Comparison of ENCODE assay signal across 18 cellular contexts in the genomic region with DNA sequence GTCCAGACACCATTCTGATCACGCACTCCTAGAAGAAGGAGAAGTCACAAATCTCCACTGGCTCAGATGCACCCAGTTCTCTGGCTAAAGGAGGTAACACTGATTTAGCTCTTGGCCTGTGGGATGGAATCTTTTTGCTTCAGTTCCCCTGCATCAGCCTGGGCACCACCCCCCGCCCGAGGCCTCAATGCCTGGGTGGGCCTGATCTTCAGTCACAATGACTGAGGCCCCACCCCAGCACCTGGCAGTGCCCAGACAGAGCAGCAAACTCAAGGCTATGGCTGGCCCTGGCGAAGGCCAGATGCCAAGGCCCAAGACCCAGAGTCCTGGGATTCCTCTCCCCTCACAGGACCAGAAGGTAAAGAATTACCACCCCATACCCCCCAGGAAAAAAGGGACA. TPM values are rescaled to one million over a fixed set of nuclear protein-coding genes. Genes with fewer than 3 reads are reported as not detected.
DNase-seq lines count a peak whose midpoint lies in the region; ATAC-seq, FAIRE-seq and TF ChIP-seq lines count a peak whose summit lies in the region.
"Had no signal": no experiment of that assay in that cellular context is flagged by ENCODE, and none has a peak within 500 bp of the region (broad histone marks: within the 10 kb centered on the region; RNA-seq: fewer than 3 reads in every experiment).

No MANE protein-coding gene starts in this region.

- CTCF ChIA-PET in GM12878 (lab: Yijun Ruan, JAX), result interaction anchor here (0.7 to 23.9 kb wide), 8 partner anchors 9 to 449 kb away, joined by 3 to 387 read pairs (median 6); a partner anchor contains a TSS

- SMC1A ChIA-PET in GM12878 (lab: Charles Lee; ENCODE audit: uncharacterized antibody, unreplicated experiment), result interaction anchor here (1.0 to 12.8 kb wide), 7 partner anchors 10 to 36 kb away, joined by 3 to 243 read pairs (median 9); a partner anchor contains a TSS

- POLR2A ChIA-PET in GM12878 (lab: Charles Lee), result interaction anchor here (0.5 to 8.7 kb wide), 5 partner anchors 12 to 70 kb away, joined by 5 to 111 read pairs (median 13); a partner anchor contains a TSS

- H2AFZ ChIP-seq in OCI-LY3 (ENCODE audit: low read depth, low read length) (no peak overlapping the region), GM12878 (ENCODE audit: control insufficient read depth, low read depth, low read length) (peak overlapping the region; percentile 46)

- no peak overlapping the region for H3K4me3 ChIP-seq in CD4-positive, CD25-positive, alpha-beta regulatory T cell (ENCODE audit: low read depth, low read length)
- H3K4me3 ChIP-seq in OCI-LY3 (ENCODE audit: low read length) (peak overlapping the region; percentile 76), GM12878 (peak overlapping the region; percentile 54), skin epidermis (no peak overlapping the region), transverse colon (no peak overlapping the region)
- H3K4me3 ChIP-seq: thoracic aorta had no signal

- DNase-seq in CD4-positive, CD25-positive, alpha-beta regulatory T cell, result no peak
- DNase-seq in GM12878 (ENCODE audit: low read depth, low spot score) (no peak), NCI-H187 treated with DMSO at 0.1 percent for 48 hours (lab: John Stamatoyannopoulos, UW) (no peak), GM12891 (ENCODE audit: insufficient read length, low spot score) (no peak), NCI-H1048 (lab: John Stamatoyannopoulos, UW) (no peak), transverse colon (no peak)
- DNase-seq: glutamatergic neuron; kidney glomerular epithelial cell; NCI-H1105; NCI-H446; occipital lobe; PC-3; SIG-M5; stimulated activated CD4-positive, alpha-beta T cell treated with anti-CD3 and anti-CD28 coated beads, Interleukin-2, amount 100 ng/mL, for 24 hours had no signal

- peak overlapping the region in 2 of 3 donors; percentile 11 to 62 for H3K27ac Mint-ChIP-seq in CD4-positive, CD25-positive, alpha-beta regulatory T cell

- peaks cover 12% of the 10 kb centered on the region for H3K36me3 Mint-ChIP-seq in CD4-positive, CD25-positive, alpha-beta regulatory T cell

- RAD21 ChIA-PET in GM12878 (lab: Charles Lee; ENCODE audit: unreplicated experiment), result interaction anchor here (0.9 to 13.0 kb wide), 8 partner anchors 12 to 73 kb away, joined by 3 to 172 read pairs (median 6); a partner anchor contains a TSS

- peak overlapping the region; percentile 96 for H3K4me2 ChIP-seq in OCI-LY3 (ENCODE audit: low read length)
- peak overlapping the region; percentile 97 for H3K4me2 ChIP-seq in GM12878 (ENCODE audit: control insufficient read depth, insufficient read depth)

- peak overlapping the region; percentile 93 for H3K9ac ChIP-seq in OCI-LY3 (ENCODE audit: low read length)
- H3K9ac ChIP-seq in GM12878 (ENCODE audit: control insufficient read depth, insufficient read depth, low read length), result peak overlapping the region; percentile 69

- H3K79me2 ChIP-seq in OCI-LY3 (ENCODE audit: low read length) (peaks cover 75% of the 10 kb centered on the region), GM12878 (ENCODE audit: control insufficient read depth, insufficient read depth, low read length) (peaks cover 33% of the 10 kb centered on the region)

- no peak for TF ChIP-seq EP300 in GM12878 (IDR thresholded peaks at IDR 0.05; ENCODE audit: borderline replicate concordance in 1 of 2, control insufficient read depth in 1 of 2, low read depth in 2 of 2, low read length in 2 of 2)
- no peak for TF ChIP-seq EP300 in transverse colon (IDR thresholded peaks at IDR 0.05; ENCODE audit: low read depth)

- H3K27me3 ChIP-seq in CD4-positive, CD25-positive, alpha-beta regulatory T cell (ENCODE audit: control insufficient read depth, insufficient read depth, low read length), result no peaks in the 10 kb centered on the region
- H3K27me3 ChIP-seq in OCI-LY3 (ENCODE audit: low read depth, low read length), result no peaks in the 10 kb centered on the region
- no peaks in the 10 kb centered on the region for H3K27me3 ChIP-seq in GM12878 (replicated peaks in 1 of 2; ENCODE audit: control insufficient read depth in 2 of 2, insufficient read depth in 2 of 2, low read length in 1 of 2)
- no peaks in the 10 kb centered on the region for H3K27me3 ChIP-seq in transverse colon

- peaks cover 0 to 36% (median 24%) of the 10 kb centered on the region in 4 donors for H3K4me1 Mint-ChIP-seq in CD4-positive, CD25-positive, alpha-beta regulatory T cell

- FAIRE-seq in GM12878 (lab: Jason Lieb, UNC), result no peak
- FAIRE-seq in GM12891 (lab: Jason Lieb, UNC), result no peak

- intact Hi-C loops in GM12878 (cut with micrococcal nuclease; ENCODE audit: unreplicated experiment) (loop anchor here (2.0 kb wide), 2 partner anchors 20 to 28 kb away; no protein-coding TSS in a partner anchor), transverse colon (cut with DNase I; ENCODE audit: low total_unique reads) (no loop called here)

- in situ Hi-C loops in GM12878 (cut with MboI) (no loop called here), transverse colon (cut with MboI; ENCODE audit: low pct_ligation_motif_present in 1 of 4, low pct_unique_long_range_greater_than_20kb in 1 of 4, low sequenced_read_pairs in 3 of 4) (no loop called here)

- H3K4me1 ChIP-seq in CD4-positive, CD25-positive, alpha-beta regulatory T cell (ENCODE audit: control insufficient read depth, insufficient read depth, low read length, poor library complexity, severe bottlenecking), result peaks cover 9% of the 10 kb centered on the region
- H3K4me1 ChIP-seq in OCI-LY3 (ENCODE audit: low read length), result peaks cover 69% of the 10 kb centered on the region
- H3K4me1 ChIP-seq in GM12878 (ENCODE audit: control insufficient read depth, insufficient read depth, low read length), result peaks cover 34% of the 10 kb centered on the region
- peaks cover 0 to 64% (median 34%) of the 10 kb centered on the region in 4 donors for H3K4me1 ChIP-seq in transverse colon

- WGBS in GM12878 (ENCODE audit: insufficient coverage, insufficient replicate concordance, low lambda C conversion rate, missing lambda C conversion rate), result 23% methylated on average over 4 of the region's 4 CpGs
- WGBS in transverse colon (ENCODE audit: low coverage in 1 of 2), 2 donors, result 88% methylated on average over 2 of the region's 4 CpGs; no CpG with 5 or more reads in 1 of the 2 donors

- H3K9me3 Mint-ChIP-seq in CD4-positive, CD25-positive, alpha-beta regulatory T cell, result no peaks in the 10 kb centered on the region

- peak overlapping the region in 2 of 4 donors; percentile 41 to 80 for H3K4me3 Mint-ChIP-seq in CD4-positive, CD25-positive, alpha-beta regulatory T cell

- H3K27ac ChIP-seq in CD4-positive, CD25-positive, alpha-beta regulatory T cell (ENCODE audit: insufficient read depth, low read length, poor library complexity, severe bottlenecking), result no peak overlapping the region
- H3K27ac ChIP-seq in OCI-LY3 (ENCODE audit: low read length) (peak overlapping the region; percentile 99), GM12878 (ENCODE audit: control insufficient read depth, insufficient read depth) (peak overlapping the region; percentile 92), skin epidermis (peak overlapping the region in 14 of 21 experiments; percentile 5 to 100 (median 48)), transverse colon (peak overlapping the region in 2 of 4 donors; percentile 4 to 53)
- H3K27ac ChIP-seq: thoracic aorta had no signal

- H3K9me3 ChIP-seq in CD4-positive, CD25-positive, alpha-beta regulatory T cell (ENCODE audit: control insufficient read depth in 2 of 2, low read length in 2 of 2), result no peaks in the 10 kb centered on the region
- H3K9me3 ChIP-seq in OCI-LY3 (ENCODE audit: insufficient read depth, low read length) (no peaks in the 10 kb centered on the region), GM12878 (replicated peaks; ENCODE audit: control insufficient read depth, insufficient read depth, low read length) (no peaks in the 10 kb centered on the region), transverse colon (no peaks in the 10 kb centered on the region)
- H3K9me3 ChIP-seq: thoracic aorta had no signal

- no peaks in the 10 kb centered on the region for H3K27me3 Mint-ChIP-seq in CD4-positive, CD25-positive, alpha-beta regulatory T cell

- TF ChIP-seq RAD21 in GM12878 (IDR thresholded peaks at IDR 0.05; ENCODE audit: insufficient read depth, low read depth, low read length), result no peak

- TF ChIP-seq POLR2A in GM12878 (IDR thresholded peaks at IDR 0.05; ENCODE audit: low read depth, low read length) (no peak), GM12891 (IDR thresholded peaks at IDR 0.05; ENCODE audit: low read depth, low read length) (no peak), transverse colon (IDR thresholded peaks at IDR 0.05) (no peak)

- no peak for ATAC-seq in CD4-positive, CD25-positive, alpha-beta regulatory T cell (ENCODE audit: low read depth in 2 of 2)
- ATAC-seq in GM12878, result peak; percentile 2; the same call in 2 of the 3 replicates
- ATAC-seq: activated CD4-positive, CD25-positive, alpha-beta regulatory T cell treated with anti-CD3 and anti-CD28 coated beads, Interleukin-2, amount 50 U/mL, for 24 hours had no signal

- TF ChIP-seq CTCF in OCI-LY3 (IDR thresholded peaks at IDR 0.05; ENCODE audit: low read depth, low read length) (no peak), GM12878 (IDR thresholded peaks at IDR 0.05 in 2 of 3, conservative IDR thresholded peaks at IDR 0.05 in 1 of 3; ENCODE audit: control insufficient read depth in 2 of 3, extremely low read depth in 1 of 3, insufficient read depth in 1 of 3, low read depth in 3 of 3, low read length in 3 of 3) (no peak), transverse colon (IDR thresholded peaks at IDR 0.05) (no peak)

- BruUV-seq in GM12878 (replicated peaks; lab: Mats Ljungman, UMichigan), result no TSS peak

- peaks cover 21% of the 10 kb centered on the region for H3K36me3 ChIP-seq in CD4-positive, CD25-positive, alpha-beta regulatory T cell (ENCODE audit: control insufficient read depth, insufficient read depth, low read length)
- H3K36me3 ChIP-seq in OCI-LY3 (replicated peaks; ENCODE audit: low read depth, low read length) (peaks cover 44% of the 10 kb centered on the region), GM12878 (ENCODE audit: control insufficient read depth in 2 of 2, insufficient read depth in 2 of 2, low read length in 1 of 2) (peaks cover 3 to 19% of the 10 kb centered on the region in 2 experiments), transverse colon (peaks cover 0 to 14% (median 3%) of the 10 kb centered on the region in 4 donors)

- H4K20me1 ChIP-seq in OCI-LY3 (ENCODE audit: insufficient read depth, low read length) (no peaks in the 10 kb centered on the region), GM12878 (ENCODE audit: control insufficient read depth, insufficient read depth) (no peaks in the 10 kb centered on the region)

RNA-seq across cellular contexts. Expression of a gene that starts 5.0 kb away (rescaled TPM):
- 29.5 TPM for total RNA-seq in CD4-positive, CD25-positive, alpha-beta regulatory T cell
- polyA plus RNA-seq in CD4-positive, CD25-positive, alpha-beta regulatory T cell, result 10 to 100 TPM; 54.7 to 70.2 (median 59.3) TPM
- 48.1 and 52.7 TPM in 2 replicates for total RNA-seq in GM12878 (2013; cell fraction: nucleolus; rRNA removed)
- 77.2 and 84.6 TPM in 2 replicates for total RNA-seq in GM12878 (2014; rRNA removed)
- total RNA-seq in GM12878 (2014; rRNA removed; fragmentation: Illumina TruSeq; extraction: Trizol), result 46.7 and 48.2 TPM in 2 replicates
- 76.0 and 92.2 TPM in 2 replicates for total RNA-seq in GM12878 (2021)
- 49.0 TPM for polyA plus RNA-seq in GM12878 (2011; ENCODE audit: low read depth)
- 26.7 and 44.9 TPM in 2 replicates for polyA plus RNA-seq in GM12878 (2011; rRNA removed)
- 126 and 132 TPM in 2 replicates for polyA plus RNA-seq in GM12878 (2011; cell fraction: cytosol; rRNA removed)
- 177 and 190 TPM in 2 replicates for polyA plus RNA-seq in GM12878 (2011; cell fraction: nucleus; rRNA removed)
- 55.0 and 57.5 TPM in 2 replicates for polyA plus RNA-seq in GM12878 (2012)
- 36.7 and 76.4 TPM in 2 replicates for polyA plus RNA-seq in GM12878 (2014; fragmentation: Illumina TruSeq; extraction: Trizol)
- polyA plus RNA-seq in GM12878 (2014; fragmentation: Nextera tagmentation; extraction: Ambion mirVana), result 10 to 100 TPM; 40.1 to 53.5 TPM
- polyA plus RNA-seq in GM12878 (2014; rRNA removed), result 72.4 and 81.2 TPM in 2 replicates
- polyA plus RNA-seq in GM12878 (2016; fragmentation: Nextera tagmentation; extraction: Ambion mirVana), result 100 to 1,000 TPM; 152 to 169 TPM
- polyA minus RNA-seq in GM12878 (2011; rRNA and poly(A)+ RNA removed), result 77.8 and 92.3 TPM in 2 replicates
- 23.7 and 27.0 TPM in 2 replicates for polyA minus RNA-seq in GM12878 (2011; cell fraction: cytosol; rRNA and poly(A)+ RNA removed)
- 22.0 and 42.0 TPM in 2 replicates for polyA minus RNA-seq in GM12878 (2011; cell fraction: nucleus; rRNA and poly(A)+ RNA removed)
- 37.5 TPM for polyA plus RNA-seq in GM12891 (2012; ENCODE audit: low read depth, missing spikeins)
- 100 to 1,000 TPM in 2 of 4 donors, 10 to 100 TPM in 2; 68.1 to 157 (median 93.6) TPM for total RNA-seq in transverse colon

RNA-seq across cellular contexts. Expression of a gene that starts 5.5 kb away (rescaled TPM):
- 48.6 TPM for total RNA-seq in CD4-positive, CD25-positive, alpha-beta regulatory T cell
- polyA plus RNA-seq in CD4-positive, CD25-positive, alpha-beta regulatory T cell, result 10 to 100 TPM; 59.8 to 73.2 (median 62.0) TPM
- total RNA-seq in GM12878 (2013; cell fraction: nucleolus; rRNA removed), result 115 and 125 TPM in 2 replicates
- total RNA-seq in GM12878 (2014; rRNA removed), result 28.5 and 30.1 TPM in 2 replicates
- 37.4 and 43.0 TPM in 2 replicates for total RNA-seq in GM12878 (2014; rRNA removed; fragmentation: Illumina TruSeq; extraction: Trizol)
- 44.5 and 47.6 TPM in 2 replicates for total RNA-seq in GM12878 (2021)
- polyA plus RNA-seq in GM12878 (2011; ENCODE audit: low read depth), result 21.0 TPM
- polyA plus RNA-seq in GM12878 (2011; rRNA removed), result 93.6 and 116 TPM in 2 replicates
- polyA plus RNA-seq in GM12878 (2011; cell fraction: cytosol; rRNA removed), result 80.1 and 99.6 TPM in 2 replicates
- 139 and 147 TPM in 2 replicates for polyA plus RNA-seq in GM12878 (2011; cell fraction: nucleus; rRNA removed)
- 27.0 and 33.6 TPM in 2 replicates for polyA plus RNA-seq in GM12878 (2012)
- 72.8 and 82.6 TPM in 2 replicates for polyA plus RNA-seq in GM12878 (2014; fragmentation: Illumina TruSeq; extraction: Trizol)
- 10 to 100 TPM; 64.2 to 87.2 TPM for polyA plus RNA-seq in GM12878 (2014; fragmentation: Nextera tagmentation; extraction: Ambion mirVana)
- 46.4 and 48.2 TPM in 2 replicates for polyA plus RNA-seq in GM12878 (2014; rRNA removed)
- 10 to 100 TPM; 83.5 to 86.3 TPM for polyA plus RNA-seq in GM12878 (2016; fragmentation: Nextera tagmentation; extraction: Ambion mirVana)
- polyA minus RNA-seq in GM12878 (2011; rRNA and poly(A)+ RNA removed), result 88.5 and 94.5 TPM in 2 replicates
- polyA minus RNA-seq in GM12878 (2011; cell fraction: cytosol; rRNA and poly(A)+ RNA removed), result 14.8 and 15.4 TPM in 2 replicates
- 45.6 and 97.5 TPM in 2 replicates for polyA minus RNA-seq in GM12878 (2011; cell fraction: nucleus; rRNA and poly(A)+ RNA removed)
- 31.8 TPM for polyA plus RNA-seq in GM12891 (2012; ENCODE audit: low read depth, missing spikeins)
- 10 to 100 TPM; 27.9 to 51.6 (median 35.6) TPM for total RNA-seq in transverse colon

RNA-seq across cellular contexts. Expression of a gene that starts 23.7 kb away (rescaled TPM):
- total RNA-seq in CD4-positive, CD25-positive, alpha-beta regulatory T cell, result 29.6 TPM
- polyA plus RNA-seq in CD4-positive, CD25-positive, alpha-beta regulatory T cell, result 10 to 100 TPM; 29.2 to 33.2 (median 32.1) TPM
- 101 and 112 TPM in 2 replicates for total RNA-seq in GM12878 (2013; cell fraction: nucleolus; rRNA removed)
- 58.2 and 69.7 TPM in 2 replicates for total RNA-seq in GM12878 (2014; rRNA removed)
- 25.0 and 25.1 TPM in 2 replicates for total RNA-seq in GM12878 (2014; rRNA removed; fragmentation: Illumina TruSeq; extraction: Trizol)
- total RNA-seq in GM12878 (2021), result 92.5 and 97.8 TPM in 2 replicates
- polyA plus RNA-seq in GM12878 (2011; ENCODE audit: low read depth), result 27.2 TPM
- 22.4 and 48.3 TPM in 2 replicates for polyA plus RNA-seq in GM12878 (2011; rRNA removed)
- 54.6 and 62.4 TPM in 2 replicates for polyA plus RNA-seq in GM12878 (2011; cell fraction: cytosol; rRNA removed)
- polyA plus RNA-seq in GM12878 (2011; cell fraction: nucleus; rRNA removed), result 281 and 291 TPM in 2 replicates
- polyA plus RNA-seq in GM12878 (2012), result 57.6 and 69.4 TPM in 2 replicates
- 11.3 and 39.9 TPM in 2 replicates for polyA plus RNA-seq in GM12878 (2014; fragmentation: Illumina TruSeq; extraction: Trizol)
- polyA plus RNA-seq in GM12878 (2014; fragmentation: Nextera tagmentation; extraction: Ambion mirVana), result 1 to 10 TPM; 2.4 to 5.5 TPM
- polyA plus RNA-seq in GM12878 (2014; rRNA removed), result 72.8 and 82.6 TPM in 2 replicates
- 100 to 1,000 TPM; 103 to 113 TPM for polyA plus RNA-seq in GM12878 (2016; fragmentation: Nextera tagmentation; extraction: Ambion mirVana)
- polyA minus RNA-seq in GM12878 (2011; rRNA and poly(A)+ RNA removed), result 42.3 and 56.3 TPM in 2 replicates
- polyA minus RNA-seq in GM12878 (2011; cell fraction: cytosol; rRNA and poly(A)+ RNA removed), result 19.9 and 30.9 TPM in 2 replicates
- polyA minus RNA-seq in GM12878 (2011; cell fraction: nucleus; rRNA and poly(A)+ RNA removed), result 50.2 and 67.3 TPM in 2 replicates
- polyA plus RNA-seq in GM12891 (2012; ENCODE audit: low read depth, missing spikeins), result 54.8 TPM
- total RNA-seq in transverse colon, result 100 to 1,000 TPM in 1 of 4 donors, 10 to 100 TPM in 3; 32.9 to 103 (median 40.4) TPM

RNA-seq across cellular contexts. Expression of a gene that starts 23.8 kb away (rescaled TPM):
- total RNA-seq in CD4-positive, CD25-positive, alpha-beta regulatory T cell, result 155 TPM
- 100 to 1,000 TPM; 117 to 158 (median 126) TPM for polyA plus RNA-seq in CD4-positive, CD25-positive, alpha-beta regulatory T cell
- 131 and 138 TPM in 2 replicates for total RNA-seq in GM12878 (2013; cell fraction: nucleolus; rRNA removed)
- 241 and 250 TPM in 2 replicates for total RNA-seq in GM12878 (2014; rRNA removed)
- 197 and 199 TPM in 2 replicates for total RNA-seq in GM12878 (2014; rRNA removed; fragmentation: Illumina TruSeq; extraction: Trizol)
- total RNA-seq in GM12878 (2021), result 271 and 272 TPM in 2 replicates
- polyA plus RNA-seq in GM12878 (2011; ENCODE audit: low read depth), result 71.1 TPM
- 183 and 221 TPM in 2 replicates for polyA plus RNA-seq in GM12878 (2011; rRNA removed)
- 231 and 256 TPM in 2 replicates for polyA plus RNA-seq in GM12878 (2011; cell fraction: cytosol; rRNA removed)
- 156 and 213 TPM in 2 replicates for polyA plus RNA-seq in GM12878 (2011; cell fraction: nucleus; rRNA removed)
- polyA plus RNA-seq in GM12878 (2012), result 113 and 114 TPM in 2 replicates
- polyA plus RNA-seq in GM12878 (2014; fragmentation: Illumina TruSeq; extraction: Trizol), result 160 and 203 TPM in 2 replicates
- 100 to 1,000 TPM; 136 to 211 TPM for polyA plus RNA-seq in GM12878 (2014; fragmentation: Nextera tagmentation; extraction: Ambion mirVana)
- polyA plus RNA-seq in GM12878 (2014; rRNA removed), result 202 and 220 TPM in 2 replicates
- 100 to 1,000 TPM; 236 to 262 TPM for polyA plus RNA-seq in GM12878 (2016; fragmentation: Nextera tagmentation; extraction: Ambion mirVana)
- polyA minus RNA-seq in GM12878 (2011; rRNA and poly(A)+ RNA removed), result 351 and 399 TPM in 2 replicates
- polyA minus RNA-seq in GM12878 (2011; cell fraction: cytosol; rRNA and poly(A)+ RNA removed), result 120 and 148 TPM in 2 replicates
- polyA minus RNA-seq in GM12878 (2011; cell fraction: nucleus; rRNA and poly(A)+ RNA removed), result 65.8 and 119 TPM in 2 replicates
- polyA plus RNA-seq in GM12891 (2012; ENCODE audit: low read depth, missing spikeins), result 138 TPM
- total RNA-seq in transverse colon, result 100 to 1,000 TPM; 105 to 127 (median 123) TPM

RNA-seq across cellular contexts. Expression of a gene that starts 35.7 kb away (rescaled TPM):
- 10.3 TPM for total RNA-seq in CD4-positive, CD25-positive, alpha-beta regulatory T cell
- 10 to 100 TPM; 48.2 to 69.3 (median 59.0) TPM for polyA plus RNA-seq in CD4-positive, CD25-positive, alpha-beta regulatory T cell
- total RNA-seq in GM12878 (2013; cell fraction: nucleolus; rRNA removed), result 9.8 and 11.8 TPM in 2 replicates
- total RNA-seq in GM12878 (2014; rRNA removed) (10.2 and 11.3 TPM in 2 replicates), GM12878 (2014; rRNA removed; fragmentation: Illumina TruSeq; extraction: Trizol) (9.3 and 10.2 TPM in 2 replicates), GM12878 (2021) (6.4 and 7.8 TPM in 2 replicates), transverse colon (10 to 100 TPM in 3 of 4 donors, 1 to 10 TPM in 1; 1.9 to 32.8 (median 14.6) TPM)
- polyA plus RNA-seq in GM12878 (2011; ENCODE audit: low read depth), result 15.9 TPM
- polyA plus RNA-seq in GM12878 (2011; rRNA removed) (32.1 and 40.2 TPM in 2 replicates), GM12878 (2014; fragmentation: Illumina TruSeq; extraction: Trizol) (17.3 and 20.4 TPM in 2 replicates), GM12878 (2014; fragmentation: Nextera tagmentation; extraction: Ambion mirVana) (10 to 100 TPM; 25.6 to 40.7 TPM), GM12878 (2014; rRNA removed) (16.0 and 19.1 TPM in 2 replicates), GM12878 (2016; fragmentation: Nextera tagmentation; extraction: Ambion mirVana) (10 to 100 TPM; 21.1 to 24.7 TPM)
- polyA plus RNA-seq in GM12878 (2011; cell fraction: cytosol; rRNA removed), result 39.1 and 47.3 TPM in 2 replicates
- 16.9 and 21.4 TPM in 2 replicates for polyA plus RNA-seq in GM12878 (2011; cell fraction: nucleus; rRNA removed)
- polyA plus RNA-seq in GM12878 (2012), result 13.2 and 14.2 TPM in 2 replicates
- 22.0 and 30.9 TPM in 2 replicates for polyA minus RNA-seq in GM12878 (2011; rRNA and poly(A)+ RNA removed)
- 2.4 and 2.8 TPM in 2 replicates for polyA minus RNA-seq in GM12878 (2011; cell fraction: cytosol; rRNA and poly(A)+ RNA removed)
- 5.8 and 6.6 TPM in 2 replicates for polyA minus RNA-seq in GM12878 (2011; cell fraction: nucleus; rRNA and poly(A)+ RNA removed)
- polyA plus RNA-seq in GM12891 (2012; ENCODE audit: low read depth, missing spikeins), result 7.3 TPM

Comparison
In these comparisons a context has a peak if more than half of its experiments do, and no peak if none do; other contexts are left out.
1. H3K4me3 ChIP-seq: peak in OCI-LY3 (single experiment) and GM12878 (single experiment); none in CD4-positive, CD25-positive, alpha-beta regulatory T cell (single experiment), skin epidermis (0 of 7) and transverse colon (0 of 4).